ENCODE assay signal across 1 cellular context in genomic region chr12:88579941-88580871, GRCh38.
TF ChIP-seq lines count a peak whose summit lies in the region.

Gene KITLG (minus strand): TSS chr12:88580471. CDS start chr12:88580278, 193 bp downstream.

TF ChIP-seq in HepG2, 621 proteins besides CTCF, POLR2A, EP300 and RAD21 (continued from another document and continues in another):
- TF ChIP-seq ARID4A (CRISPR knock-in tag; IDR thresholded peaks at IDR 0.05; ENCODE audit: borderline replicate concordance) (peak; percentile 45; the same call in 1 of the 2 replicates), ZNF883 (CRISPR knock-in tag; IDR thresholded peaks at IDR 0.05; ENCODE audit: not compliant biosample characterization) (no peak), ZNF124 (CRISPR knock-in tag; IDR thresholded peaks at IDR 0.05) (no peak), HNRNPK (IDR thresholded peaks at IDR 0.05; ENCODE audit: low read depth, low read length, poor library complexity, severe bottlenecking) (no peak), PPARG (CRISPR knock-in tag; conservative IDR thresholded peaks at IDR 0.05) (no peak), CEBPB (IDR thresholded peaks at IDR 0.05; ENCODE audit: borderline replicate concordance, low read depth, low read length) (no peak), ZNF275 (CRISPR knock-in tag; IDR thresholded peaks at IDR 0.05; ENCODE audit: borderline replicate concordance) (no peak), ZNF746 (CRISPR knock-in tag; IDR thresholded peaks at IDR 0.05) (peak; percentile 52; the same call in 1 of the 2 replicates), PREB (CRISPR knock-in tag; IDR thresholded peaks at IDR 0.05) (no peak), PCBP2 (optimal IDR thresholded peaks at IDR 0.05; ENCODE audit: low read depth, low read length, poor library complexity, severe bottlenecking) (no peak), ZNF660 (CRISPR knock-in tag; IDR thresholded peaks at IDR 0.05; ENCODE audit: borderline replicate concordance, low read depth) (no peak), ZMAT3 (CRISPR knock-in tag; conservative IDR thresholded peaks at IDR 0.05) (peak; percentile 57; the same call in 1 of the 2 replicates), RNF2 (conservative IDR thresholded peaks at IDR 0.05; ENCODE audit: low read depth) (no peak), ZNF724P (CRISPR knock-in tag; IDR thresholded peaks at IDR 0.05; ENCODE audit: borderline replicate concordance) (no peak), BATF2 (CRISPR knock-in tag; IDR thresholded peaks at IDR 0.05) (no peak), ZNF280B (CRISPR knock-in tag; IDR thresholded peaks at IDR 0.05; ENCODE audit: borderline replicate concordance) (0 out of 2 replicates have a peak, but pooled peaks have one; percentile 34), E2F1 (CRISPR knock-in tag; IDR thresholded peaks at IDR 0.05) (no peak; the same call in none of the 2 replicates), ATF6 (CRISPR knock-in tag; conservative IDR thresholded peaks at IDR 0.05) (no peak), KIAA2018 (CRISPR knock-in tag; IDR thresholded peaks at IDR 0.05; ENCODE audit: borderline replicate concordance) (no peak), KDM2A (CRISPR knock-in tag; IDR thresholded peaks at IDR 0.05; ENCODE audit: borderline replicate concordance, low read depth) (peak; percentile 67; the same call in 1 of the 2 replicates), SETDB1 (CRISPR knock-in tag; IDR thresholded peaks at IDR 0.05; ENCODE audit: borderline replicate concordance) (no peak), ZNF644 (CRISPR knock-in tag; IDR thresholded peaks at IDR 0.05; ENCODE audit: low read depth) (no peak), MXD1 (CRISPR knock-in tag; IDR thresholded peaks at IDR 0.05) (no peak), TCF12 (IDR thresholded peaks at IDR 0.05) (no peak), TCF12 (CRISPR knock-in tag; IDR thresholded peaks at IDR 0.05) (no peak), DZIP1 (CRISPR knock-in tag; IDR thresholded peaks at IDR 0.05) (no peak), SRSF9 (IDR thresholded peaks at IDR 0.05; ENCODE audit: borderline replicate concordance, insufficient read depth, low read depth, low read length, poor library complexity, severe bottlenecking) (no peak), SIN3A (IDR thresholded peaks at IDR 0.05; ENCODE audit: borderline replicate concordance, low read depth, low read length) (no peak; the same call in 1 of the 2 replicates), FOXJ3 (CRISPR knock-in tag; IDR thresholded peaks at IDR 0.05; ENCODE audit: borderline replicate concordance) (no peak)
